In the genomic region with DNA sequence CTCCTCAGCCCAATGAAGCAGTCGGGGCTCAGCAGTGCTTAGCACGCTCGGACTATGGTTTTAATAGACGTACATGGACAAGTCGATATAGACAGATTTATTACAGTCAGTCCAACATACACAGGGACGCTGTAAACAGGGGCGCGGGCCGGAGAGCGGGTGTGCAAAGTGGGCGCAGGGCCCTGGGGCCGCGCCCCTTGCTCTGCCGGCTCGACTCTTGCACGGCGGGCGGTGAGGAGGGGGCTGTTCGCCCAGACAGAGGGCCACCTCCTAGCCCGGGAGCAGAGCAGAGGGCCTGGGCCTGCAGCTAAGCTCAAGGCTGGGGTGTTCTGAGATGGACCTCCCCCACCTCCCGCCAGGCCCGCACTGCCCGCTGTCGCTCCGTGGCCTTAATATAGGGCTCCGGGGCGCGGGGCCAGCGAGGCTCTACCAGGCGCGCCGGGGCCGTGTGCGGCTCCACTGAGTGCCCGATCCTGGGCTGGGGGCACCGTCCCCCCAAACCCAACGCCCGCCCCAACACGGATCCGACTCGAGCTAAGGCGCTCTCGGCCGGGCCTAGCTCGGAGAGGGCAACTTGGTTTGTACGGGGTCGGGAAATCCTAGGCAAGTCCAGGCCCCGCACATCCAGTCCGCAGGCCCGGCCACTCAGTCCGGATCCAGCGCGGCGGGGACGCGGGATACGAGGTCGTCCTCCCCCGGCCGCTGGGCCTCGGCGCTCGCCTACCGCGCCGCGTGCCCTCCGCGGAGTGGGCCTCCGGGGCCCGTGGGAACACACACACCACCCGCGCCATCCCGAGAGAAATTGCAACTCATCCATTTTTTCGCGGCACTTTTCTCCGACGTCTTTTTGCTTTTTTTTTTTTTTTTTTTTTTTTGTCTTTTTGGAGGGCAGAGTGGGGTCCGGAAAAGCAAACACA, we compare ENCODE assay signal across 20 cellular contexts. TPM values are rescaled to one million over a fixed set of nuclear protein-coding genes. Genes with fewer than 3 reads are reported as not detected.
DNase-seq lines count a peak whose midpoint lies in the region; ATAC-seq and TF ChIP-seq lines count a peak whose summit lies in the region.
"Had no signal": no experiment of that assay in that cellular context is flagged by ENCODE, and none has a peak within 500 bp of the region (broad histone marks: within the 10 kb centered on the region; RNA-seq: fewer than 3 reads in every experiment).

No MANE protein-coding gene starts in this region.

- H3K9me3 Mint-ChIP-seq in endodermal cell (no peaks in the 10 kb centered on the region), naive B cell (peaks cover 2 to 10% (median 7%) of the 10 kb centered on the region in 7 donors)
- H3K9me3 Mint-ChIP-seq: CD8-positive, alpha-beta T cell; stimulated activated naive CD8-positive, alpha-beta T cell treated with anti-CD3 and anti-CD28 coated beads, Interleukin-15, Interleukin-2, amounts not matched to agents 100 ng/mL and 50 ng/mL, for 24 hours had no signal

- H3K9me3 ChIP-seq in endodermal cell (ENCODE audit: control insufficient read depth, low read length), result no peaks in the 10 kb centered on the region

- H3K9ac ChIP-seq in endodermal cell (ENCODE audit: extremely low read depth, low read length, poor library complexity, severe bottlenecking), result no peak overlapping the region

- peaks cover 3% of the 10 kb centered on the region for H3K36me3 ChIP-seq in endodermal cell (ENCODE audit: control insufficient read depth, insufficient read depth, low read length)

- no peaks in the 10 kb centered on the region for H3K4me1 ChIP-seq in endodermal cell (ENCODE audit: control insufficient read depth, insufficient read depth, low read length)

- no peak overlapping the region for H3K4me3 ChIP-seq in endodermal cell (ENCODE audit: low read length)

- ATAC-seq in naive B cell (ENCODE audit: low read depth in 2 of 2) (no peak), HG03520 (IDR thresholded peaks at IDR 0.05; ENCODE audit: unreplicated experiment) (no peak)
- ATAC-seq: CD8-positive, alpha-beta T cell; left lobe of liver had no signal

- no peak for TF ChIP-seq CTCF in endodermal cell (conservative IDR thresholded peaks at IDR 0.05)

- peak overlapping the region; percentile 28 for H3K4me3 Mint-ChIP-seq in endodermal cell
- peak overlapping the region in 7 of 8 donors; percentile 10 to 74 (median 59) for H3K4me3 Mint-ChIP-seq in naive B cell
- H3K4me3 Mint-ChIP-seq: stimulated activated naive CD8-positive, alpha-beta T cell treated with anti-CD3 and anti-CD28 coated beads, Interleukin-15, Interleukin-2, amounts not matched to agents 100 ng/mL and 50 ng/mL, for 24 hours had no signal

- peak; percentile 5 for DNase-seq in stimulated activated CD4-positive, alpha-beta T cell treated with anti-CD3 and anti-CD28 coated beads, Interleukin-15, amount 100 ng/mL, for 24 hours
- no peak for DNase-seq in stimulated activated CD4-positive, alpha-beta T cell treated with anti-CD3 and anti-CD28 coated beads, Interleukin-4, amount 100 ng/mL, for 4 hours
- DNase-seq in endodermal cell, result peak; percentile 71
- no peak for DNase-seq in naive B cell
- DNase-seq in islet precursor cell, result no peak
- DNase-seq in dedifferentiated amniotic fluid mesenchymal stem cell (ENCODE audit: extremely low spot score), result no peak
- no peak for DNase-seq in NCI-H526 (lab: John Stamatoyannopoulos, UW)
- DNase-seq: activated CD4-positive, alpha-beta T cell treated with anti-CD3 and anti-CD28 coated beads for 4 hours; activated naive CD4-positive, alpha-beta T cell treated with Interleukin-2 at 50 U/mL for 16 hours; CD8-positive, alpha-beta T cell; cortex of kidney; EL; NCI-H146; NCI-H446; SHP77 treated with DMSO at 0.1 percent for 48 hours; stimulated activated CD4-positive, alpha-beta T cell treated with anti-CD3 and anti-CD28 coated beads, Interleukin-12 subunit alpha, Interleukin-12 subunit beta, amount 100 ng/mL, for 4 hours; T1000 had no signal

- H3K27ac ChIP-seq in endodermal cell (ENCODE audit: low read depth, low read length), result no peak overlapping the region

- H3K4me1 Mint-ChIP-seq in endodermal cell (peaks cover 25% of the 10 kb centered on the region), naive B cell (peaks cover 32 to 44% (median 42%) of the 10 kb centered on the region in 3 donors)

- peaks cover 88% of the 10 kb centered on the region for H3K27me3 ChIP-seq in endodermal cell (ENCODE audit: control insufficient read depth, insufficient read depth, low read length, poor library complexity, severe bottlenecking)

- 19 to 26% methylated on average over 29 to 79 of the region's 79 CpGs for whole genome bisulfite sequencing in endodermal cell (ENCODE audit: insufficient coverage in 1 of 2, insufficient read length in 1 of 2), 2 experiments

- peaks cover 97% of the 10 kb centered on the region for H3K27me3 Mint-ChIP-seq in endodermal cell (ENCODE audit: insufficient read depth)
- H3K27me3 Mint-ChIP-seq in naive B cell, result peaks cover 62 to 84% (median 79%) of the 10 kb centered on the region in 3 donors

- H3K36me3 Mint-ChIP-seq in endodermal cell (ENCODE audit: low read depth) (no peaks in the 10 kb centered on the region), naive B cell (peaks cover 0 to 17% of the 10 kb centered on the region in 2 donors)
- H3K36me3 Mint-ChIP-seq: CD8-positive, alpha-beta T cell had no signal

- no peak overlapping the region for H3K27ac Mint-ChIP-seq in endodermal cell
- peak overlapping the region in 2 of 6 donors; percentile 64 to 88 for H3K27ac Mint-ChIP-seq in naive B cell
- H3K27ac Mint-ChIP-seq: CD8-positive, alpha-beta T cell; stimulated activated naive CD8-positive, alpha-beta T cell treated with anti-CD3 and anti-CD28 coated beads, Interleukin-15, Interleukin-2, amounts not matched to agents 100 ng/mL and 50 ng/mL, for 24 hours had no signal

RNA-seq across cellular contexts. Expression of a gene that starts 6.1 kb away (rescaled TPM):
- total RNA-seq in endodermal cell, result 1 to 10 TPM; 1.3 to 2.4 TPM
- 5.9 TPM for polyA plus RNA-seq in endodermal cell (2013, experiment 1 of 2)
- 5.7 TPM for polyA plus RNA-seq in endodermal cell (2013, experiment 2 of 2)
- not detected for polyA plus RNA-seq in naive B cell (ENCODE audit: low read depth in 6 of 6)
- total RNA-seq: CD8-positive, alpha-beta T cell had no signal

Comparison
In these comparisons a context has a peak if more than half of its experiments do, and no peak if none do; other contexts are left out.
1. DNase-seq: peak in stimulated activated CD4-positive, alpha-beta T cell treated with anti-CD3 and anti-CD28 coated beads, Interleukin-15, amount 100 ng/mL, for 24 hours (single experiment) and endodermal cell (single experiment); none in stimulated activated CD4-positive, alpha-beta T cell treated with anti-CD3 and anti-CD28 coated beads, Interleukin-4, amount 100 ng/mL, for 4 hours (0 of 2), naive B cell (single experiment), islet precursor cell (single experiment), dedifferentiated amniotic fluid mesenchymal stem cell (single experiment) and NCI-H526 (0 of 2).